7 cellular contexts compared by ENCODE assay signal in genomic region chr21:32412162-32412997, GRCh38. TPM values are rescaled to one million over a fixed set of nuclear protein-coding genes. Genes with fewer than 3 reads are reported as not detected.
DNase-seq lines count a peak whose midpoint lies in the region; ATAC-seq and TF ChIP-seq lines count a peak whose summit lies in the region.

A gene with protein sequence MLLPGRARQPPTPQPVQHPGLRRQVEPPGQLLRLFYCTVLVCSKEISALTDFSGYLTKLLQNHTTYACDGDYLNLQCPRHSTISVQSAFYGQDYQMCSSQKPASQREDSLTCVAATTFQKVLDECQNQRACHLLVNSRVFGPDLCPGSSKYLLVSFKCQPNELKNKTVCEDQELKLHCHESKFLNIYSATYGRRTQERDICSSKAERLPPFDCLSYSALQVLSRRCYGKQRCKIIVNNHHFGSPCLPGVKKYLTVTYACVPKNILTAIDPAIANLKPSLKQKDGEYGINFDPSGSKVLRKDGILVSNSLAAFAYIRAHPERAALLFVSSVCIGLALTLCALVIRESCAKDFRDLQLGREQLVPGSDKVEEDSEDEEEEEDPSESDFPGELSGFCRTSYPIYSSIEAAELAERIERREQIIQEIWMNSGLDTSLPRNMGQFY (plus strand): TSS chr21:32412706. CDS start chr21:32412854, 148 bp downstream.

- H3K4me3 ChIP-seq in ascending aorta (peak within 1 kb of the TSS; percentile 81 to 87), right atrium auricular region (peak within 1 kb of the TSS; percentile 72 to 80)

- no peaks in the 10 kb centered on the region for H3K27me3 ChIP-seq in ascending aorta
- no peaks in the 10 kb centered on the region for H3K27me3 ChIP-seq in right atrium auricular region

- no peak for ATAC-seq in GM21381 (IDR thresholded peaks at IDR 0.05; ENCODE audit: unreplicated experiment)

- intact Hi-C loops in ascending aorta (cut with DNase I): loop anchor here (2.0 to 5.0 kb wide), 4 partner anchors 44 to 156 kb away; no protein-coding TSS in a partner anchor

- H3K27ac ChIP-seq in ascending aorta: peak within 1 kb of the TSS; percentile 99 to 100
- H3K27ac ChIP-seq in right atrium auricular region: peak within 1 kb of the TSS; percentile 99

- peak in 2 of 3 experiments; percentile 5 to 52 for TF ChIP-seq CTCF in ascending aorta (IDR thresholded peaks at IDR 0.05)
- peak; percentile 15 to 55 for TF ChIP-seq CTCF in right atrium auricular region (IDR thresholded peaks at IDR 0.05)

- H3K9me3 ChIP-seq in ascending aorta (no peaks in the 10 kb centered on the region), right atrium auricular region (no peaks in the 10 kb centered on the region)

- DNase-seq in HUDEP-2 (lab: John Stamatoyannopoulos, UW; ENCODE audit: unreplicated experiment in 76 of 76) (peak in 70 of 76 experiments; percentile 17 to 94 (median 72)), T-helper 9 cell (peak; percentile 70), ascending aorta (ENCODE audit: low spot score in 2 of 2) (peak in 1 of 2 donors; percentile 84), right atrium auricular region (ENCODE audit: low spot score) (no peak), pulmonary artery endothelial cell (ENCODE audit: low read depth, low spot score) (no peak), ureter (ENCODE audit: low spot score) (peak; percentile 75)

- H3K4me1 ChIP-seq in ascending aorta: peaks cover 0 to 31% of the 10 kb centered on the region in 2 donors
- peaks cover 5 to 52% of the 10 kb centered on the region in 2 donors for H3K4me1 ChIP-seq in right atrium auricular region

- H3K36me3 ChIP-seq in ascending aorta: peaks cover 0 to under 1% of the 10 kb centered on the region in 2 donors
- peaks cover 6% of the 10 kb centered on the region for H3K36me3 ChIP-seq in right atrium auricular region

RNA-seq across cellular contexts. Expression of the gene that starts here (rescaled TPM):
- total RNA-seq in ascending aorta (147 TPM), right atrium auricular region (10 to 100 TPM; 25.5 to 45.9 TPM), pulmonary artery endothelial cell (23.6 and 36.3 TPM in 2 replicates), ureter (55.3 TPM)

Comparison
In these comparisons a context has a peak if more than half of its experiments do, and no peak if none do; other contexts are left out.
1. DNase-seq: peak in HUDEP-2 (70 of 76), T-helper 9 cell (single experiment) and ureter (single experiment); none in right atrium auricular region (single experiment) and pulmonary artery endothelial cell (single experiment).